19 cellular contexts compared by ENCODE assay signal in the genomic region with DNA sequence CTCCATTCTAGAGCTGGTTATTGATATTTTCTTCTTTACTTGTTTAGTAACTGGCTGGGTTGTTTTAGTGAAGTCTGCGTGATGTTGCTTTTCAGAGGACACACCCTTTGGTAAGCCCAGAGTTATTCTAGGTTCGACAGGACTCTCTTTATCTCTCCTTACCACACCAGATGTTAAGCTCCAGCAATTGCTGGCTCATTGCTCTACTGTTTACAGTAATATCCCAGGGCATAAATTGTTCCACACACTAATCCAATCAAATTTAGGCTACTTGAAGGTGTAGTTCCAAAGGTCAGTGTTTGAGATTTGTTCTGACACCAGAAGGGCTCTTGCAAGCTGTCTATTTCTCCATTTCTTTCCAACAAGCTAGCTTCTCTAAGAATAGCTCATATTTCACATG.
DNase-seq lines count a peak whose midpoint lies in the region; ATAC-seq and TF ChIP-seq lines count a peak whose summit lies in the region.
"Had no signal": no experiment of that assay in that cellular context is flagged by ENCODE, and none has a peak within 500 bp of the region (broad histone marks: within the 10 kb centered on the region; RNA-seq: fewer than 3 reads in every experiment).

No MANE protein-coding gene starts in this region.

- H3K4me2 ChIP-seq in hepatocyte = peak overlapping the region; percentile 57
- H3K4me2 ChIP-seq: BLaER1 treated with 17β-estradiol and CSF1 and Interleukin-3, amounts not matched to agents 10 nM and 100 nM had no signal

- H3K4me3 Mint-ChIP-seq in Caco-2 (ENCODE audit: unreplicated experiment) = peak overlapping the region; percentile 42
- H3K4me3 Mint-ChIP-seq: CD8-positive, alpha-beta T cell had no signal

- no peaks in the 10 kb centered on the region for H3K9me3 ChIP-seq in Caco-2
- no peaks in the 10 kb centered on the region for H3K9me3 ChIP-seq in hepatocyte (ENCODE audit: low read depth)
- H3K9me3 ChIP-seq: BLaER1 treated with 17β-estradiol and CSF1 and Interleukin-3, amounts not matched to agents 10 nM and 100 nM had no signal

- H3K79me2 ChIP-seq in hepatocyte = no peaks in the 10 kb centered on the region

- H3K27me3 ChIP-seq in Caco-2 (replicated peaks; ENCODE audit: control insufficient read depth, insufficient read depth, low read length) = no peaks in the 10 kb centered on the region
- H3K27me3 ChIP-seq in hepatocyte = no peaks in the 10 kb centered on the region
- H3K27me3 ChIP-seq: BLaER1 treated with 17β-estradiol and CSF1 and Interleukin-3, amounts not matched to agents 10 nM and 100 nM had no signal

- peaks cover 16% of the 10 kb centered on the region for H3K4me1 Mint-ChIP-seq in Caco-2 (ENCODE audit: low read depth, unreplicated experiment)

- H2AFZ ChIP-seq in hepatocyte = peak overlapping the region; percentile 23

- H3K36me3 ChIP-seq in Caco-2 (ENCODE audit: control insufficient read depth, insufficient read depth, low read length) (no peaks in the 10 kb centered on the region), hepatocyte (replicated peaks; ENCODE audit: insufficient read depth, low read depth) (no peaks in the 10 kb centered on the region)
- H3K36me3 ChIP-seq: BLaER1 treated with 17β-estradiol and CSF1 and Interleukin-3, amounts not matched to agents 10 nM and 100 nM had no signal

- POLR2A ChIA-PET in Caco-2 (lab: Charles Lee) = no interaction called here

- peak overlapping the region; percentile 64 for H3K27ac ChIP-seq in hepatocyte
- H3K27ac ChIP-seq: BLaER1 treated with 17β-estradiol and CSF1 and Interleukin-3, amounts not matched to agents 10 nM and 100 nM; SK-N-MC had no signal

- H4K20me1 ChIP-seq in hepatocyte (ENCODE audit: insufficient read depth, poor library complexity, severe bottlenecking) = no peaks in the 10 kb centered on the region
- H4K20me1 ChIP-seq: BLaER1 treated with 17β-estradiol and CSF1 and Interleukin-3, amounts not matched to agents 10 nM and 100 nM had no signal

- BruUV-seq in Caco-2 (replicated peaks; lab: Mats Ljungman, UMichigan) = no TSS peak

- no peaks in the 10 kb centered on the region for H3K9me2 ChIP-seq in hepatocyte (replicated peaks; ENCODE audit: insufficient read depth)

- TF ChIP-seq CTCF in Caco-2 (IDR thresholded peaks at IDR 0.05; ENCODE audit: insufficient read depth in 1 of 2, low read depth in 1 of 2, low read length in 1 of 2, severe bottlenecking in 1 of 2, unreplicated experiment in 1 of 2) = no peak
- TF ChIP-seq CTCF in hepatocyte (IDR thresholded peaks at IDR 0.05; ENCODE audit: poor library complexity) = no peak

- peaks cover 2% of the 10 kb centered on the region for H3K9me3 Mint-ChIP-seq in Caco-2 (ENCODE audit: unreplicated experiment)
- H3K9me3 Mint-ChIP-seq: CD8-positive, alpha-beta T cell had no signal

- CTCF ChIA-PET in Caco-2 (lab: Charles Lee) = interaction anchor here (0.7 kb wide), 2 partner anchors 10 to 1506 kb away, joined by 4 to 5 read pairs; no protein-coding TSS in a partner anchor

- H3K27me3 Mint-ChIP-seq in Caco-2 (ENCODE audit: insufficient read depth, unreplicated experiment) = no peaks in the 10 kb centered on the region

- H3K36me3 Mint-ChIP-seq in Caco-2 (ENCODE audit: insufficient read depth, unreplicated experiment) = no peaks in the 10 kb centered on the region
- H3K36me3 Mint-ChIP-seq: CD8-positive, alpha-beta T cell had no signal

- H3K4me3 ChIP-seq in Caco-2 (ENCODE audit: low read depth, low read length) (no peak overlapping the region), hepatocyte (no peak overlapping the region)
- H3K4me3 ChIP-seq: BLaER1 treated with 17β-estradiol and CSF1 and Interleukin-3, amounts not matched to agents 10 nM and 100 nM; SK-N-MC had no signal

- H3K4me1 ChIP-seq in Caco-2 = peaks cover 13% of the 10 kb centered on the region
- no peaks in the 10 kb centered on the region for H3K4me1 ChIP-seq in hepatocyte (ENCODE audit: insufficient read depth)
- H3K4me1 ChIP-seq: BLaER1 treated with 17β-estradiol and CSF1 and Interleukin-3, amounts not matched to agents 10 nM and 100 nM had no signal

- ATAC-seq in GM18511 (IDR thresholded peaks at IDR 0.05; ENCODE audit: unreplicated experiment) = no peak
- no peak for ATAC-seq in GM18858 (IDR thresholded peaks at IDR 0.05; ENCODE audit: unreplicated experiment)
- ATAC-seq: CD8-positive, alpha-beta T cell had no signal

- DNase-seq in Caco-2 (peak; percentile 37 to 49), HT-29 (ENCODE audit: low spot score) (peak; percentile 21), OCI-M1 (lab: John Stamatoyannopoulos, UW) (peak; percentile 79), hepatocyte (ENCODE audit: low spot score) (peak; percentile 22)
- DNase-seq in stimulated activated CD4-positive, alpha-beta T cell treated with anti-CD3 and anti-CD28 coated beads, Interleukin-4, amount 100 ng/mL, for 1 hour = no peak
- no peak for DNase-seq in activated T-cell treated with anti-CD3 and anti-CD28 coated beads, Interleukin-2, amount 50 U/mL, for 48 hours
- DNase-seq: CD8-positive, alpha-beta T cell; DMS79; HCEC 1CT; MM.1S; NCI-H1092 treated with DMSO at 0.1 percent for 48 hours; NCI-H146; NCI-H2029 treated with DMSO at 0.1 percent for 48 hours; NCI-H226; SHP77 had no signal

- H3K27ac Mint-ChIP-seq in Caco-2 (ENCODE audit: unreplicated experiment) = peak overlapping the region; percentile 60
- H3K27ac Mint-ChIP-seq: CD8-positive, alpha-beta T cell had no signal

- WGBS in hepatocyte (ENCODE audit: low lambda C conversion rate, missing lambda C conversion rate) = 61% methylated on average over 2 of the region's 2 CpGs

- intact Hi-C loops in Caco-2 (cut with micrococcal nuclease; ENCODE audit: unreplicated experiment) = loop anchor here (5.0 kb wide), 1 partner anchor 486 kb away; no protein-coding TSS in a partner anchor

Comparison
In these comparisons a context has a peak if more than half of its experiments do, and no peak if none do; other contexts are left out.
1. DNase-seq: peak in Caco-2 (2 of 2), HT-29 (single experiment), OCI-M1 (single experiment) and hepatocyte (single experiment); none in stimulated activated CD4-positive, alpha-beta T cell treated with anti-CD3 and anti-CD28 coated beads, Interleukin-4, amount 100 ng/mL, for 1 hour (single experiment) and activated T-cell treated with anti-CD3 and anti-CD28 coated beads, Interleukin-2, amount 50 U/mL, for 48 hours (0 of 2).